In genomic region chr4:184383497-184384055, GRCh38 we compare ENCODE assay signal across 9 cellular contexts.
A peak's percentile ranks its signal among the peaks of the same experiment; 100 is the strongest.
DNase-seq lines count a peak whose midpoint lies in the region; ATAC-seq and TF ChIP-seq lines count a peak whose summit lies in the region.
"Had no signal": no experiment of that assay in that cellular context is flagged by ENCODE, and none has a peak within 500 bp of the region (broad histone marks: within the 10 kb centered on the region; RNA-seq: fewer than 3 reads in every experiment).

No MANE protein-coding gene starts in this region.

- peak; percentile 80 for DNase-seq in AG09309 (ENCODE audit: low read depth)
- peak; percentile 22 to 64 (median 41) for DNase-seq in body of pancreas
- peak; percentile 28 to 94 for DNase-seq in lung microvascular endothelial cell (ENCODE audit: low read depth in 2 of 2)
- peak; percentile 50 to 57 for DNase-seq in uterus
- DNase-seq in DMS153 treated with DMSO at 0.1 percent for 48 hours (lab: John Stamatoyannopoulos, UW; ENCODE audit: unreplicated experiment): no peak
- no peak for DNase-seq in NCI-H1048 (lab: John Stamatoyannopoulos, UW)
- no peak for DNase-seq in ecto neural progenitor cell (ENCODE audit: low spot score)

- WGBS in body of pancreas, 2 donors: 23 to 42% methylated on average over 8 of the region's 8 CpGs

- peak overlapping the region; percentile 73 for H3K27ac ChIP-seq in HUES48 (ENCODE audit: low read depth, low read length)
- H3K27ac ChIP-seq in body of pancreas: peak overlapping the region; percentile 42 to 78 (median 63)
- peak overlapping the region; percentile 64 to 75 for H3K27ac ChIP-seq in uterus

- no peaks in the 10 kb centered on the region for H3K9me3 ChIP-seq in HUES48 (ENCODE audit: control insufficient read depth, insufficient read depth, low read length)
- H3K9me3 ChIP-seq in body of pancreas: no peaks in the 10 kb centered on the region
- no peaks in the 10 kb centered on the region for H3K9me3 ChIP-seq in uterus

- intact Hi-C loops in body of pancreas (cut with DNase I) (no loop called here), uterus (cut with DNase I; ENCODE audit: low total_unique reads) (no loop called here)

- ATAC-seq in body of pancreas: peak; percentile 66

- H3K4me3 ChIP-seq in AG09309 (ENCODE audit: control insufficient read depth, low read depth, low read length): peak overlapping the region; percentile 39
- no peak overlapping the region; the same call in 1 of the 2 replicates for H3K4me3 ChIP-seq in HUES48 (ENCODE audit: low read depth, low read length)
- H3K4me3 ChIP-seq in body of pancreas: no peak overlapping the region
- H3K4me3 ChIP-seq in uterus: peak overlapping the region; percentile 6 to 19
- H3K4me3 ChIP-seq: lung had no signal

- H3K27me3 ChIP-seq in HUES48 (ENCODE audit: control insufficient read depth, insufficient read depth, low read length) (no peaks in the 10 kb centered on the region), body of pancreas (no peaks in the 10 kb centered on the region), uterus (no peaks in the 10 kb centered on the region)

- H3K4me1 ChIP-seq in HUES48 (ENCODE audit: control insufficient read depth, insufficient read depth, low read length) (peaks cover 57% of the 10 kb centered on the region), body of pancreas (peaks cover 49% of the 10 kb centered on the region), uterus (peaks cover 0 to 11% of the 10 kb centered on the region in 2 donors)

- no peak for TF ChIP-seq POLR2A in body of pancreas (IDR thresholded peaks at IDR 0.05)
- TF ChIP-seq POLR2A in uterus (IDR thresholded peaks at IDR 0.05): no peak

- H3K36me3 ChIP-seq in HUES48 (ENCODE audit: control insufficient read depth, insufficient read depth, low read length) (peaks cover 5% of the 10 kb centered on the region; the same call in 1 of the 2 replicates), body of pancreas (replicated peaks in 1 of 2; ENCODE audit: insufficient read depth in 1 of 2, low read depth in 2 of 2) (no peaks in the 10 kb centered on the region), uterus (no peaks in the 10 kb centered on the region)

- no peak overlapping the region for H3K9ac ChIP-seq in HUES48 (ENCODE audit: low read depth, low read length)

- TF ChIP-seq CTCF in AG09309 (IDR thresholded peaks at IDR 0.05; ENCODE audit: control insufficient read depth, insufficient read depth, low read depth, low read length, missing control alignments): no peak
- no peak for TF ChIP-seq CTCF in body of pancreas (IDR thresholded peaks at IDR 0.05)
- no peak for TF ChIP-seq CTCF in uterus (IDR thresholded peaks at IDR 0.05)

Comparison
In these comparisons a context has a peak if more than half of its experiments do, and no peak if none do; other contexts are left out.
1. DNase-seq: peak in AG09309 (single experiment), body of pancreas (4 of 4), lung microvascular endothelial cell (2 of 2) and uterus (2 of 2); none in DMS153 treated with DMSO at 0.1 percent for 48 hours (single experiment), NCI-H1048 (single experiment) and ecto neural progenitor cell (single experiment).
2. H3K4me3 ChIP-seq: peak in AG09309 (single experiment) and uterus (2 of 2); none in HUES48 (single experiment) and body of pancreas (0 of 2).
3. Peak in every context shown above with its lines, with median percentiles within 50 percentile points of each other: H3K27ac ChIP-seq.